Comparison of ENCODE assay signal across 10 cellular contexts in the genomic region with DNA sequence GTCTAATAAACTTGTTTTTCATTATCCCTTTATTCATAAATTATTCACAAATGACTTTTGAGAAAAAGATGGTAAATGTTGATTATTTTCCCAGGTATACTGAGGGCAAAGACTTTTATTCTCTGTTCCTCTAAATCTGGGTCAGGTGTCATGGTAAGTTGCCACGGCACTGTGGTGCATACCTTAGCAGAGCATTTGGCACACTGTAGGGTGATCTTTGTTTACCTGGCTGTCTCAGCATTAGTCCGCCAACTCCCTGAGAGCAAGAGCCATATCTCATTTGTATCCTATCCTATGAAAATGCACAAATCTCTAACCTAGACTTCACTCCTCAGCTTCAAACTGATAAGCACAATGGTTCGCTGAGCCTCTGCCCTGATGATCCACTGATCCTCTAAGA.
"Had no signal": no experiment of that assay in that cellular context is flagged by ENCODE, and none has a peak within 500 bp of the region (broad histone marks: within the 10 kb centered on the region; RNA-seq: fewer than 3 reads in every experiment).

No MANE protein-coding gene starts in this region.

- ATAC-seq: HCT116, K562 had no signal

- H3K27ac ChIP-seq: GM23248, HL-60 had no signal

- H2AFZ ChIP-seq: GM23248 had no signal

- H3K9ac ChIP-seq: GM23248 had no signal

- H3K4me3 ChIP-seq: GM23248, HAP-1, K562 had no signal

- FAIRE-seq: K562 had no signal

- H3K9me3 ChIP-seq: HAP-1 had no signal

- H3K4me1 ChIP-seq: HAP-1 had no signal

- DNase-seq: GM23248, GOT3, H7, HFFc6, IMR-90, KG1 had no signal
